Comparison of ENCODE assay signal across 8 cellular contexts in the genomic region with DNA sequence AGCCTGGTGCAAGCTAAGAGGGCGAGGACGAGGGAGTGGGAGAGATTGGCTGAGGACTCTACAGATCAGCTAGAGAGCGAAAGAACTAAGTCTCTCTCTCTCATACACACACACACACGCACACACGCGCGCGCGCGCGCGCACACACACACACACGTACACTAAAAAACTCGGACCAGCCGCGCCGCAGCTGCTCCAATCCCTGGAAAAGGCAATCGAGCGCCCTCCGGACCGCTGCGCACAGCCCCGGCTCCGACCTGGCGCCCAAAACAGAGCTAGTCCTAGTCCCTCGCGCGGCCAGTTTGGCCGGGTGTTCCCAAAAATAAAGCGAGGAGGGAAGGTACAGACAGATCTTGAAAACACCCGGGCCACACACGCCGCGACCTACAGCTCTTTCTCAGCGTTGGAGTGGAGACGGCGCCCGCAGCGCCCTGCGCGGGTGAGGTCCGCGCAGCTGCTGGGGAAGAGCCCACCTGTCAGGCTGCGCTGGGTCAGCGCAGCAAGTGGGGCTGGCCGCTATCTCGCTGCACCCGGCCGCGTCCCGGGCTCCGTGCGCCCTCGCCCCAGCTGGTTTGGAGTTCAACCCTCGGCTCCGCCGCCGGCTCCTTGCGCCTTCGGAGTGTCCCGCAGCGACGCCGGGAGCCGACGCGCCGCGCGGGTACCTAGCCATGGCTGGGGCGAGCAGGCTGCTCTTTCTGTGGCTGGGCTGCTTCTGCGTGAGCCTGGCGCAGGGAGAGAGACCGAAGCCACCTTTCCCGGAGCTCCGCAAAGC. TPM values are rescaled to one million over a fixed set of nuclear protein-coding genes. Genes with fewer than 3 reads are reported as not detected.
DNase-seq lines count a peak whose midpoint lies in the region; ATAC-seq and TF ChIP-seq lines count a peak whose summit lies in the region.

A gene with protein sequence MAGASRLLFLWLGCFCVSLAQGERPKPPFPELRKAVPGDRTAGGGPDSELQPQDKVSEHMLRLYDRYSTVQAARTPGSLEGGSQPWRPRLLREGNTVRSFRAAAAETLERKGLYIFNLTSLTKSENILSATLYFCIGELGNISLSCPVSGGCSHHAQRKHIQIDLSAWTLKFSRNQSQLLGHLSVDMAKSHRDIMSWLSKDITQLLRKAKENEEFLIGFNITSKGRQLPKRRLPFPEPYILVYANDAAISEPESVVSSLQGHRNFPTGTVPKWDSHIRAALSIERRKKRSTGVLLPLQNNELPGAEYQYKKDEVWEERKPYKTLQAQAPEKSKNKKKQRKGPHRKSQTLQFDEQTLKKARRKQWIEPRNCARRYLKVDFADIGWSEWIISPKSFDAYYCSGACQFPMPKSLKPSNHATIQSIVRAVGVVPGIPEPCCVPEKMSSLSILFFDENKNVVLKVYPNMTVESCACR (plus strand): TSS at position 92 of the 772 bp plus-strand sequence. CDS start 577 bp downstream, at position 669.

- no peak for TF ChIP-seq CTCF in fibroblast of lung (conservative IDR thresholded peaks at IDR 0.05 in 1 of 2, IDR thresholded peaks at IDR 0.05 in 1 of 2; ENCODE audit: low read depth in 1 of 2, low read length in 2 of 2)

- H3K4me1 ChIP-seq in fibroblast of lung (ENCODE audit: control insufficient read depth, extremely low read depth, insufficient read depth, low read length) (no peaks in the 10 kb centered on the region), neuron (ENCODE audit: insufficient read depth, low read length) (peaks cover 6% of the 10 kb centered on the region)

- DNase-seq in activated naive CD4-positive, alpha-beta T cell (lab: John Stamatoyannopoulos, UW) = no peak
- peak; percentile 35 to 48 for DNase-seq in fibroblast of lung (ENCODE audit: low read depth in 2 of 2)
- DNase-seq in CD1c-positive myeloid dendritic cell (ENCODE audit: extremely low spot score) = no peak
- DNase-seq in NCI-H1092 (lab: John Stamatoyannopoulos, UW) = no peak

- peaks cover 15% of the 10 kb centered on the region for H3K4me1 Mint-ChIP-seq in activated naive CD4-positive, alpha-beta T cell treated with anti-CD3 and anti-CD28 coated beads, Interleukin-2, amount 50 U/mL, for 24 hours

- H3K4me3 ChIP-seq in fibroblast of lung (replicated peaks in 1 of 4; ENCODE audit: control extremely low read depth in 1 of 4, insufficient read depth in 1 of 4, low read depth in 3 of 4, low read length in 4 of 4) = peak within 1 kb of the TSS; percentile 12 to 52 (median 34)
- H3K4me3 ChIP-seq in neuron (ENCODE audit: low read length) = peak within 1 kb of the TSS; percentile 29

- no peak within 1 kb of the TSS for H3K9ac ChIP-seq in fibroblast of lung (ENCODE audit: insufficient read depth, low read length)

- H2AFZ ChIP-seq in fibroblast of lung (ENCODE audit: low read length) (no peak within 1 kb of the TSS), neuron (ENCODE audit: low read depth, low read length) (peak within 1 kb of the TSS; percentile 24)

- no peak within 1 kb of the TSS for H3K27ac ChIP-seq in fibroblast of lung (ENCODE audit: insufficient read depth, low read length)

- H3K36me3 ChIP-seq in fibroblast of lung (ENCODE audit: control insufficient read depth, insufficient read depth, low read length) = no peaks in the 10 kb centered on the region
- no peaks in the 10 kb centered on the region for H3K36me3 ChIP-seq in neuron (ENCODE audit: insufficient read depth, low read length)

- H3K9me3 ChIP-seq in fibroblast of lung (ENCODE audit: control insufficient read depth, insufficient read depth, low read depth, low read length) (no peaks in the 10 kb centered on the region), neuron (ENCODE audit: low read length) (no peaks in the 10 kb centered on the region)

- H3K27me3 Mint-ChIP-seq in activated naive CD4-positive, alpha-beta T cell treated with anti-CD3 and anti-CD28 coated beads, Interleukin-2, amount 50 U/mL, for 24 hours = peaks cover 48% of the 10 kb centered on the region

- no peak within 1 kb of the TSS for H3K27ac Mint-ChIP-seq in activated naive CD4-positive, alpha-beta T cell treated with anti-CD3 and anti-CD28 coated beads, Interleukin-2, amount 50 U/mL, for 24 hours

- no peaks in the 10 kb centered on the region for H3K36me3 Mint-ChIP-seq in activated naive CD4-positive, alpha-beta T cell treated with anti-CD3 and anti-CD28 coated beads, Interleukin-2, amount 50 U/mL, for 24 hours

- ATAC-seq in SK-N-SH treated with all-trans-retinoic acid at 6 μM for 48 hours (peak; percentile 73), GM18498 (IDR thresholded peaks at IDR 0.05; ENCODE audit: unreplicated experiment) (no peak)

- H3K27me3 ChIP-seq in fibroblast of lung (ENCODE audit: control insufficient read depth, insufficient read depth, low read length) (peaks cover 26% of the 10 kb centered on the region), neuron (ENCODE audit: insufficient read depth, low read length) (peaks cover 56% of the 10 kb centered on the region)

- peak within 1 kb of the TSS; percentile 40 for H3K4me2 ChIP-seq in fibroblast of lung (ENCODE audit: extremely low read depth, insufficient read depth, low read length)

- H3K79me2 ChIP-seq in fibroblast of lung (ENCODE audit: control insufficient read depth, insufficient read depth, low read length) = no peaks in the 10 kb centered on the region

- H3K9me3 Mint-ChIP-seq in activated naive CD4-positive, alpha-beta T cell treated with anti-CD3 and anti-CD28 coated beads, Interleukin-2, amount 50 U/mL, for 24 hours = no peaks in the 10 kb centered on the region

- peak within 1 kb of the TSS; percentile 84 for H3K4me3 Mint-ChIP-seq in activated naive CD4-positive, alpha-beta T cell treated with anti-CD3 and anti-CD28 coated beads, Interleukin-2, amount 50 U/mL, for 24 hours

- no peaks in the 10 kb centered on the region for H4K20me1 ChIP-seq in fibroblast of lung (ENCODE audit: control insufficient read depth, extremely low read depth, insufficient read depth, low read length)

TF ChIP-seq in SK-N-SH treated with all-trans-retinoic acid at 6 μM for 48 hours, 23 proteins besides CTCF, POLR2A, EP300 and RAD21:
- TF ChIP-seq ZFP3 (CRISPR knock-in tag; IDR thresholded peaks at IDR 0.05) (no peak), OSR1 (CRISPR knock-in tag; IDR thresholded peaks at IDR 0.05) (no peak), ZNF8 (CRISPR knock-in tag; IDR thresholded peaks at IDR 0.05) (no peak), ZC3H10 (CRISPR knock-in tag; IDR thresholded peaks at IDR 0.05) (no peak), PPARA (CRISPR knock-in tag; IDR thresholded peaks at IDR 0.05; ENCODE audit: borderline replicate concordance) (no peak), SNAI2 (CRISPR knock-in tag; IDR thresholded peaks at IDR 0.05) (no peak), TOX (CRISPR knock-in tag; IDR thresholded peaks at IDR 0.05; ENCODE audit: borderline replicate concordance) (no peak), ARNTL (CRISPR knock-in tag; IDR thresholded peaks at IDR 0.05; ENCODE audit: borderline replicate concordance, low read depth) (no peak), BACH2 (CRISPR knock-in tag; IDR thresholded peaks at IDR 0.05; ENCODE audit: borderline replicate concordance) (no peak)

RNA-seq across cellular contexts. Expression of the gene that starts here (rescaled TPM):
- total RNA-seq in fibroblast of lung = 0.17 TPM in 1 of 2 replicates, not detected in the other
- 0.05 and 0.06 TPM in 2 replicates for polyA plus RNA-seq in fibroblast of lung
- polyA plus RNA-seq in fibroblast of lung (2012) = 0.02 and 0.06 TPM in 2 replicates
- polyA minus RNA-seq in fibroblast of lung (ENCODE audit: low replicate concordance) = not detected in 2 replicates

Comparison
In these comparisons a context has a peak if more than half of its experiments do, and no peak if none do; other contexts are left out.
1. Peak in DNase-seq, H3K4me3 ChIP-seq and H3K4me2 ChIP-seq in fibroblast of lung; RNA of the gene not detected or under 1 TPM.